In the genomic region with DNA sequence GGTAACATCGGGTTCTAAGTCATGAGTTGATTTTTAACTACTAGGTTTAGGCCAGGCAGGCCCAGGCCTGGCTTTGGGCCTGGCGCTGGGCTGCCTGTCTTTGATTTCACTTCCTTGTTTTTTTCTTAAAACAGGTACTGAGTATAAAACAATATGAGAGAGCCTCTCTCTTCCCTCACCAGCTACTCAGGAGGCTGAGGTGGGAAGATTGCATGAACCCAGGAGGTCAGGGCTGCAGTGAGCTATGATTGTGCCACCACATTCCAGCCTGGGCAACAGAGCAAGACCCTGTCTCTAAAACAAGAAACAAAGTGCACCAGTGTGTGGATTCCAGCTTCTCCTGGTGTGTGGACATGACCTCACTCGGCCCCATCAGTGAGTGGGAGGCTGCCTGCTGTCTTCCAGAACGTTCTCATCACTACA, we compare ENCODE assay signal across 13 cellular contexts. TPM values are rescaled to one million over a fixed set of nuclear protein-coding genes. Genes with fewer than 3 reads are reported as not detected.
"Had no signal": no experiment of that assay in that cellular context is flagged by ENCODE, and none has a peak within 500 bp of the region (broad histone marks: within the 10 kb centered on the region; RNA-seq: fewer than 3 reads in every experiment).

No MANE protein-coding gene starts in this region.

RNA-seq across cellular contexts. Expression of gene GOLGA6C, which starts 38.6 kb away (rescaled TPM):
- total RNA-seq: activated CD4-positive, alpha-beta T cell treated with anti-CD3 and anti-CD28 coated beads for 36 hours; activated T-helper 1 cell treated with anti-CD3 and anti-CD28 coated beads, Interleukin-12 subunit alpha, Interleukin-12 subunit beta, Interleukin-2, Interleukin-4 antibody, amounts not matched to agents 30 ng/mL and 10 ng/mL and 1 ng/mL, durations not matched to agents 14 hours and 24 hours and 36 hours; adrenal gland; astrocyte; esophagus muscularis mucosa; gastroesophageal sphincter; heart left ventricle; kidney; mucosa of descending colon; naive thymus-derived CD4-positive, alpha-beta T cell; spleen; thyroid gland had no signal
- polyA plus RNA-seq: adrenal gland; heart left ventricle; liver; naive thymus-derived CD4-positive, alpha-beta T cell; spleen had no signal
